26 cellular contexts compared by ENCODE assay signal in the genomic region with DNA sequence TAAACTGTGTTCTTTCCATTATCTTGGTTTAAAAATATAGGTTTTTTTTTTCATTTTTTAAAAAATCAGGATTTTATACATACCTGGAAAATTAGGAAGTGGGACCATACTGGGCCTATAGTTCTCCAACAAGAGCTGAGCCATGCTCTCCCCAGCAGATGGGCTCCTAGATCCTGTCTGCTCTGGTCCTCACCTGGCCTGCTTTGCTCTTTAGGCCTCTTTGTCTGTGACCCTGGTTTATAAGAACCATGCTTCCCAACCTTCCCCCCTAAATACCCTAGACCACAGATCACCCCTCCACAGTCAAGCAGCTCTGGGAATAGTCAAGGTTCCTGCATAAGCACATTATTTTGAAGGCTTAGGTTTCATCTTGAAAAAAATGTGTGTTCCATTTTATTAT.
DNase-seq lines count a peak whose midpoint lies in the region; ATAC-seq and TF ChIP-seq lines count a peak whose summit lies in the region.
"Had no signal": no experiment of that assay in that cellular context is flagged by ENCODE, and none has a peak within 500 bp of the region (broad histone marks: within the 10 kb centered on the region; RNA-seq: fewer than 3 reads in every experiment).

No MANE protein-coding gene starts in this region.

- POLR2A ChIA-PET in WTC11 (lab: Charles Lee), result no interaction called here

- H3K9me3 Mint-ChIP-seq in WTC11, result peaks cover 19% of the 10 kb centered on the region

- no peaks in the 10 kb centered on the region for H3K4me1 ChIP-seq in mucosa of descending colon (ENCODE audit: low read depth)
- H3K4me1 ChIP-seq in effector memory CD4-positive, alpha-beta T cell (ENCODE audit: control insufficient read depth, insufficient read depth, low read length, poor library complexity, severe bottlenecking), result no peaks in the 10 kb centered on the region
- H3K4me1 ChIP-seq: A549; BLaER1 treated with 17β-estradiol and CSF1 and Interleukin-3, amounts not matched to agents 10 nM and 100 nM; Caco-2 had no signal

- ATAC-seq in left cardiac atrium (no peak), left lobe of liver (no peak), mucosa of descending colon (no peak), WTC11 (no peak)
- ATAC-seq: A549; CD8-positive, alpha-beta T cell; GM12878 had no signal

- no peaks in the 10 kb centered on the region for H3K27me3 ChIP-seq in effector memory CD4-positive, alpha-beta T cell (replicated peaks; ENCODE audit: control insufficient read depth, insufficient read depth, low read length, poor library complexity, severe bottlenecking)
- H3K27me3 ChIP-seq: BLaER1 treated with 17β-estradiol and CSF1 and Interleukin-3, amounts not matched to agents 10 nM and 100 nM had no signal

- no peak for TF ChIP-seq CTCF in coronary artery (IDR thresholded peaks at IDR 0.05)
- TF ChIP-seq CTCF in mucosa of descending colon (IDR thresholded peaks at IDR 0.05), result no peak
- TF ChIP-seq CTCF in WTC11 (IDR thresholded peaks at IDR 0.05), result no peak

- H3K36me3 ChIP-seq in mucosa of descending colon (ENCODE audit: low read depth), result no peaks in the 10 kb centered on the region
- H3K36me3 ChIP-seq in effector memory CD4-positive, alpha-beta T cell (ENCODE audit: control insufficient read depth, insufficient read depth, low read length), result no peaks in the 10 kb centered on the region
- H3K36me3 ChIP-seq: BLaER1 treated with 17β-estradiol and CSF1 and Interleukin-3, amounts not matched to agents 10 nM and 100 nM had no signal

- no peak overlapping the region for H3K4me3 ChIP-seq in coronary artery
- no peak overlapping the region for H3K4me3 ChIP-seq in mucosa of descending colon
- no peak overlapping the region for H3K4me3 ChIP-seq in effector memory CD4-positive, alpha-beta T cell (ENCODE audit: insufficient read depth, low read depth, low read length, poor library complexity, severe bottlenecking)
- H3K4me3 ChIP-seq: A549; BLaER1 treated with 17β-estradiol and CSF1 and Interleukin-3, amounts not matched to agents 10 nM and 100 nM; GM12878 had no signal

- no peak overlapping the region for H3K27ac Mint-ChIP-seq in WTC11
- H3K27ac Mint-ChIP-seq: B cell; CD4-positive, alpha-beta T cell; CD8-positive, alpha-beta T cell had no signal

- intact Hi-C loops in cardiac septum (cut with DNase I) (no loop called here), left cardiac atrium (cut with DNase I) (no loop called here), mucosa of descending colon (cut with DNase I, micrococcal nuclease) (no loop called here)

- H3K36me3 Mint-ChIP-seq in WTC11, result peaks cover 7% of the 10 kb centered on the region
- H3K36me3 Mint-ChIP-seq: CD8-positive, alpha-beta T cell had no signal

- H3K9me3 ChIP-seq in mucosa of descending colon, result no peaks in the 10 kb centered on the region
- H3K9me3 ChIP-seq in effector memory CD4-positive, alpha-beta T cell (ENCODE audit: control insufficient read depth, low read length), result no peaks in the 10 kb centered on the region
- H3K9me3 ChIP-seq: Caco-2 had no signal

- CTCF ChIA-PET in WTC11 (lab: Charles Lee), result no interaction called here

- H3K4me3 Mint-ChIP-seq in WTC11, result no peak overlapping the region
- H3K4me3 Mint-ChIP-seq: B cell; CD4-positive, alpha-beta T cell; CD8-positive, alpha-beta T cell had no signal

- H3K27ac ChIP-seq in coronary artery, result no peak overlapping the region
- no peak overlapping the region for H3K27ac ChIP-seq in effector memory CD4-positive, alpha-beta T cell (ENCODE audit: insufficient read depth, low read length, poor library complexity, severe bottlenecking)
- H3K27ac ChIP-seq: 22Rv1; A549; BLaER1 treated with 17β-estradiol and CSF1 and Interleukin-3, amounts not matched to agents 10 nM and 100 nM; C4-2B had no signal

- peak; percentile 19 for DNase-seq in cardiac septum (ENCODE audit: low spot score)
- DNase-seq in left cardiac atrium, result no peak
- peak; percentile 1 for DNase-seq in D341Med (ENCODE audit: low spot score)
- DNase-seq in coronary artery (ENCODE audit: low spot score), result peak; percentile 41
- DNase-seq in left lobe of liver (ENCODE audit: low spot score), result peak; percentile 6
- DNase-seq in mucosa of descending colon, result no peak
- no peak for DNase-seq in effector memory CD4-positive, alpha-beta T cell
- DNase-seq in WTC11 (ENCODE audit: low spot score), result no peak
- DNase-seq: AML-193; Caco-2; Calu3; CD4-positive, alpha-beta T cell; CD8-positive, alpha-beta T cell; DMS 273 treated with DMSO at 0.1 percent for 48 hours; DMS153; DMS53; DMS79; DND-41; EL; GDM1 had no signal

- H3K4me1 Mint-ChIP-seq in WTC11, result peaks cover 9% of the 10 kb centered on the region
- H3K4me1 Mint-ChIP-seq: B cell had no signal

- no peaks in the 10 kb centered on the region for H3K27me3 Mint-ChIP-seq in WTC11 (ENCODE audit: low read depth)
- H3K27me3 Mint-ChIP-seq: B cell; CD4-positive, alpha-beta T cell had no signal

TF ChIP-seq in WTC11, 78 proteins besides CTCF, POLR2A, EP300 and RAD21:
- no peak for TF ChIP-seq TEAD1 (CRISPR knock-in tag; IDR thresholded peaks at IDR 0.05)
- TF ChIP-seq, protein P1, sequence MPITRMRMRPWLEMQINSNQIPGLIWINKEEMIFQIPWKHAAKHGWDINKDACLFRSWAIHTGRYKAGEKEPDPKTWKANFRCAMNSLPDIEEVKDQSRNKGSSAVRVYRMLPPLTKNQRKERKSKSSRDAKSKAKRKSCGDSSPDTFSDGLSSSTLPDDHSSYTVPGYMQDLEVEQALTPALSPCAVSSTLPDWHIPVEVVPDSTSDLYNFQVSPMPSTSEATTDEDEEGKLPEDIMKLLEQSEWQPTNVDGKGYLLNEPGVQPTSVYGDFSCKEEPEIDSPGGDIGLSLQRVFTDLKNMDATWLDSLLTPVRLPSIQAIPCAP (CRISPR knock-in tag; IDR thresholded peaks at IDR 0.05), result no peak
- TF ChIP-seq RELA (CRISPR knock-in tag; IDR thresholded peaks at IDR 0.05; ENCODE audit: borderline replicate concordance), result no peak
- no peak for TF ChIP-seq NFYB (CRISPR knock-in tag; conservative IDR thresholded peaks at IDR 0.05; ENCODE audit: low read depth)
- TF ChIP-seq, protein P2, sequence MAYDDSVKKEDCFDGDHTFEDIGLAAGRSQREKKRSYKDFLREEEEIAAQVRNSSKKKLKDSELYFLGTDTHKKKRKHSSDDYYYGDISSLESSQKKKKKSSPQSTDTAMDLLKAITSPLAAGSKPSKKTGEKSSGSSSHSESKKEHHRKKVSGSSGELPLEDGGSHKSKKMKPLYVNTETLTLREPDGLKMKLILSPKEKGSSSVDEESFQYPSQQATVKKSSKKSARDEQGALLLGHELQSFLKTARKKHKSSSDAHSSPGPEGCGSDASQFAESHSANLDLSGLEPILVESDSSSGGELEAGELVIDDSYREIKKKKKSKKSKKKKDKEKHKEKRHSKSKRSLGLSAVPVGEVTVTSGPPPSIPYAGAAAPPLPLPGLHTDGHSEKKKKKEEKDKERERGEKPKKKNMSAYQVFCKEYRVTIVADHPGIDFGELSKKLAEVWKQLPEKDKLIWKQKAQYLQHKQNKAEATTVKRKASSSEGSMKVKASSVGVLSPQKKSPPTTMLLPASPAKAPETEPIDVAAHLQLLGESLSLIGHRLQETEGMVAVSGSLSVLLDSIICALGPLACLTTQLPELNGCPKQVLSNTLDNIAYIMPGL (CRISPR knock-in tag; IDR thresholded peaks at IDR 0.05), result no peak
- TF ChIP-seq ZNF121 (CRISPR knock-in tag; IDR thresholded peaks at IDR 0.05), result no peak
- TF ChIP-seq, protein P3, sequence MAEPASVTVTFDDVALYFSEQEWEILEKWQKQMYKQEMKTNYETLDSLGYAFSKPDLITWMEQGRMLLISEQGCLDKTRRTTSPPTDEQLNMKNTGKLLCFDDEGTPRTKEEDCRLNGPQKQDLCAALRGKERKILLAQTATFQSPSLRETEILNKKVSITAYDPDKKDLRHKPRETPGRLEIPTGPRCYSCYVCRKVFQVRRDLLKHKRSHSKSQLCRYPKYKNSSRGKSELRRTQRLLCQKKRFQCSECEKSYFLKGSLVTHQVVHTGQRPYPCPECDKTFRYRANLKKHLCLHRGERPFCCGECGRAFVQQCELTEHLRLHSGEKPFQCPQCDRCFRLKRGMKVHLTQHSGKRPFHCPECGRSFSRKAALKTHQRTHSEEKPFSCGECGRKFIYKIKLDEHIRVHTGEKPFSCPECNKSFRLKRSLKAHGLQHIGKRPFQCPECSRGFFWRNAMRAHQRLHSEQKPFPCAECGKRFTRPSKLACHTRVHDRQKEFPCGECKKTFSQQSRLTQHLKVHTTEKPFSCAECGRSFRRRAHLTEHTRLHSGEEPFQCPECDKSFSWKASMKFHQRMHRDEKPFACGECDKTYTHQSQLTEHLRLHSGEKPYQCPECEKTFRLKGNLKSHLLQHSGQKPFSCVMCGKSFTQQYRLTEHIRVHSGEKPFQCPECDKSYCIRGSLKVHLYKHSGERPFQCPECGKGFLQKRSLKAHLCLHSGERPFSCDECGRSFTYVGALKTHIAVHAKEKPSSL (CRISPR knock-in tag; conservative IDR thresholded peaks at IDR 0.05), result no peak
- TF ChIP-seq EMX1 (CRISPR knock-in tag; IDR thresholded peaks at IDR 0.05), result no peak
- TF ChIP-seq CREB1 (CRISPR knock-in tag; IDR thresholded peaks at IDR 0.05), result no peak
- TF ChIP-seq, protein P4, sequence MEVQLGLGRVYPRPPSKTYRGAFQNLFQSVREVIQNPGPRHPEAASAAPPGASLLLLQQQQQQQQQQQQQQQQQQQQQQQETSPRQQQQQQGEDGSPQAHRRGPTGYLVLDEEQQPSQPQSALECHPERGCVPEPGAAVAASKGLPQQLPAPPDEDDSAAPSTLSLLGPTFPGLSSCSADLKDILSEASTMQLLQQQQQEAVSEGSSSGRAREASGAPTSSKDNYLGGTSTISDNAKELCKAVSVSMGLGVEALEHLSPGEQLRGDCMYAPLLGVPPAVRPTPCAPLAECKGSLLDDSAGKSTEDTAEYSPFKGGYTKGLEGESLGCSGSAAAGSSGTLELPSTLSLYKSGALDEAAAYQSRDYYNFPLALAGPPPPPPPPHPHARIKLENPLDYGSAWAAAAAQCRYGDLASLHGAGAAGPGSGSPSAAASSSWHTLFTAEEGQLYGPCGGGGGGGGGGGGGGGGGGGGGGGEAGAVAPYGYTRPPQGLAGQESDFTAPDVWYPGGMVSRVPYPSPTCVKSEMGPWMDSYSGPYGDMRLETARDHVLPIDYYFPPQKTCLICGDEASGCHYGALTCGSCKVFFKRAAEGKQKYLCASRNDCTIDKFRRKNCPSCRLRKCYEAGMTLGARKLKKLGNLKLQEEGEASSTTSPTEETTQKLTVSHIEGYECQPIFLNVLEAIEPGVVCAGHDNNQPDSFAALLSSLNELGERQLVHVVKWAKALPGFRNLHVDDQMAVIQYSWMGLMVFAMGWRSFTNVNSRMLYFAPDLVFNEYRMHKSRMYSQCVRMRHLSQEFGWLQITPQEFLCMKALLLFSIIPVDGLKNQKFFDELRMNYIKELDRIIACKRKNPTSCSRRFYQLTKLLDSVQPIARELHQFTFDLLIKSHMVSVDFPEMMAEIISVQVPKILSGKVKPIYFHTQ (CRISPR knock-in tag; IDR thresholded peaks at IDR 0.05), result no peak
TF ChIP-seq in WTC11: peak in this region for 0.

Comparison
In these comparisons a context has a peak if more than half of its experiments do, and no peak if none do; other contexts are left out.
1. DNase-seq: peak in cardiac septum (single experiment), D341Med (single experiment), coronary artery (single experiment) and left lobe of liver (single experiment); none in left cardiac atrium (single experiment), mucosa of descending colon (0 of 3), effector memory CD4-positive, alpha-beta T cell (0 of 3) and WTC11 (single experiment).